In genomic region chr1:119276558-119276957, GRCh38 we compare ENCODE assay signal across 12 cellular contexts.
A peak's percentile ranks its signal among the peaks of the same experiment; 100 is the strongest.
DNase-seq lines count a peak whose midpoint lies in the region; ATAC-seq and TF ChIP-seq lines count a peak whose summit lies in the region.
"Had no signal": no experiment of that assay in that cellular context is flagged by ENCODE, and none has a peak within 500 bp of the region (broad histone marks: within the 10 kb centered on the region; RNA-seq: fewer than 3 reads in every experiment).

No MANE protein-coding gene starts in this region.

- H3K27me3 ChIP-seq in RWPE2 (ENCODE audit: insufficient read depth, poor library complexity, severe bottlenecking), result no peaks in the 10 kb centered on the region

- H3K4me3 ChIP-seq in RWPE2 (ENCODE audit: severe bottlenecking), result no peak overlapping the region

- no peaks in the 10 kb centered on the region for H3K36me3 Mint-ChIP-seq in nephron progenitor cell (ENCODE audit: low read depth)
- H3K36me3 Mint-ChIP-seq: naive thymus-derived CD8-positive, alpha-beta T cell had no signal

- no peak overlapping the region for H3K27ac ChIP-seq in RWPE2 (ENCODE audit: poor library complexity, severe bottlenecking)

- no peaks in the 10 kb centered on the region for H3K9me3 Mint-ChIP-seq in nephron progenitor cell
- H3K9me3 Mint-ChIP-seq: naive thymus-derived CD8-positive, alpha-beta T cell had no signal

- H3K9me3 ChIP-seq in RWPE2 (ENCODE audit: severe bottlenecking), result no peaks in the 10 kb centered on the region

- H3K36me3 ChIP-seq in RWPE2 (ENCODE audit: low read depth), result no peaks in the 10 kb centered on the region

- no peaks in the 10 kb centered on the region for H3K27me3 Mint-ChIP-seq in nephron progenitor cell (ENCODE audit: low read depth, poor library complexity)

- peak; percentile 11 for DNase-seq in DMS53 (lab: John Stamatoyannopoulos, UW)
- no peak for DNase-seq in DMS53 treated with DMSO at 0.1 percent for 48 hours (lab: John Stamatoyannopoulos, UW; ENCODE audit: unreplicated experiment)
- DNase-seq in NCI-H1092 treated with DMSO at 0.1 percent for 48 hours (lab: John Stamatoyannopoulos, UW), result peak; percentile 15
- no peak for DNase-seq in RWPE2 (ENCODE audit: low spot score)
- no peak for DNase-seq in left lobe of liver (ENCODE audit: low spot score)
- no peak for DNase-seq in nephron progenitor cell
- DNase-seq: activated T-cell treated with anti-CD3 and anti-CD28 coated beads, Interleukin-2, amount 50 U/mL, for 1 hour; EL; naive thymus-derived CD8-positive, alpha-beta T cell; NK-92 treated with Interleukin-12 subunit alpha and Interleukin-12 subunit beta, amount 100 ng/mL, for 24 hours had no signal

- no peak overlapping the region for H3K4me3 Mint-ChIP-seq in nephron progenitor cell
- H3K4me3 Mint-ChIP-seq: naive thymus-derived CD8-positive, alpha-beta T cell had no signal

- no peak overlapping the region for H3K27ac Mint-ChIP-seq in nephron progenitor cell
- H3K27ac Mint-ChIP-seq: naive thymus-derived CD8-positive, alpha-beta T cell had no signal

- TF ChIP-seq CTCF in RWPE2 (IDR thresholded peaks at IDR 0.05; ENCODE audit: poor library complexity, severe bottlenecking), result peak; percentile 32
- TF ChIP-seq CTCF in nephron progenitor cell (IDR thresholded peaks at IDR 0.05), result no peak

- H3K4me1 ChIP-seq in RWPE2 (ENCODE audit: insufficient read depth, poor library complexity, severe bottlenecking), result peaks cover 14% of the 10 kb centered on the region

- no peak for ATAC-seq in RWPE2 (ENCODE audit: low read depth)
- ATAC-seq in left lobe of liver, result peak; percentile 43
- no peak for ATAC-seq in GM18498 (IDR thresholded peaks at IDR 0.05; ENCODE audit: unreplicated experiment)
- ATAC-seq in HG03469 (IDR thresholded peaks at IDR 0.05; ENCODE audit: unreplicated experiment), result no peak
- ATAC-seq: naive thymus-derived CD8-positive, alpha-beta T cell had no signal

- H3K4me1 Mint-ChIP-seq in nephron progenitor cell, result peaks cover 25% of the 10 kb centered on the region
- H3K4me1 Mint-ChIP-seq: naive thymus-derived CD8-positive, alpha-beta T cell had no signal

Comparison
In these comparisons a context has a peak if more than half of its experiments do, and no peak if none do; other contexts are left out.
1. DNase-seq: peak in DMS53 (single experiment) and NCI-H1092 treated with DMSO at 0.1 percent for 48 hours (single experiment); none in DMS53 treated with DMSO at 0.1 percent for 48 hours (single experiment), RWPE2 (single experiment), left lobe of liver (single experiment) and nephron progenitor cell (single experiment).